Comparison of ENCODE assay signal across 8 cellular contexts in genomic region chr19:19488875-19489690, GRCh38. TPM values are rescaled to one million over a fixed set of nuclear protein-coding genes. Genes with fewer than 3 reads are reported as not detected.
DNase-seq lines count a peak whose midpoint lies in the region; ATAC-seq, FAIRE-seq and TF ChIP-seq lines count a peak whose summit lies in the region.

No MANE protein-coding gene starts in this region.

- peak overlapping the region; percentile 96 to 98 for H3K27ac Mint-ChIP-seq in natural killer cell treated with Interleukin-12 subunit alpha and Interleukin-12 subunit beta and Interleukin-15 and Interleukin-18, amount 100 ng/mL, for 72 hours

- H3K27me3 Mint-ChIP-seq in natural killer cell treated with Interleukin-12 subunit alpha and Interleukin-12 subunit beta and Interleukin-15 and Interleukin-18, amount 100 ng/mL, for 72 hours, result no peaks in the 10 kb centered on the region

- no peak for FAIRE-seq in A549 (lab: Jason Lieb, UNC)

- peaks cover 37 to 38% of the 10 kb centered on the region in 2 donors for H3K4me1 Mint-ChIP-seq in natural killer cell treated with Interleukin-12 subunit alpha and Interleukin-12 subunit beta and Interleukin-15 and Interleukin-18, amount 100 ng/mL, for 72 hours (ENCODE audit: low read depth in 2 of 2)

- H3K4me3 Mint-ChIP-seq in natural killer cell treated with Interleukin-12 subunit alpha and Interleukin-12 subunit beta and Interleukin-15 and Interleukin-18, amount 100 ng/mL, for 72 hours, result peak overlapping the region; percentile 80

- POLR2A ChIA-PET in A549 (lab: Yijun Ruan, JAX), result interaction anchor here (1.8 kb wide), 1 partner anchor 104 kb away, joined by 8 read pairs; no protein-coding TSS in a partner anchor

- H3K9me3 ChIP-seq in A549, result no peaks in the 10 kb centered on the region
- no peaks in the 10 kb centered on the region for H3K9me3 ChIP-seq in fibroblast of lung (ENCODE audit: control insufficient read depth, insufficient read depth, low read depth, low read length)

- no peak for TF ChIP-seq CTCF in A549 (IDR thresholded peaks at IDR 0.05)
- no peak for TF ChIP-seq CTCF in fibroblast of lung (conservative IDR thresholded peaks at IDR 0.05 in 1 of 2, IDR thresholded peaks at IDR 0.05 in 1 of 2; ENCODE audit: low read depth in 1 of 2, low read length in 2 of 2)

- H3K79me2 ChIP-seq in fibroblast of lung (ENCODE audit: control insufficient read depth, insufficient read depth, low read length), result peaks cover 51% of the 10 kb centered on the region

- H3K9ac ChIP-seq in fibroblast of lung (ENCODE audit: insufficient read depth, low read length), result peak overlapping the region; percentile 51

- ATAC-seq in A549, result peak; percentile 35 to 44; a peak in 5 of 6 replicates
- peak; percentile 53 for ATAC-seq in GM18861 (IDR thresholded peaks at IDR 0.05; ENCODE audit: unreplicated experiment)
- ATAC-seq in HG03432 (IDR thresholded peaks at IDR 0.05; ENCODE audit: unreplicated experiment), result peak; percentile 62
- peak; percentile 89 to 95 for ATAC-seq in natural killer cell treated with Interleukin-12 subunit alpha and Interleukin-12 subunit beta and Interleukin-15 and Interleukin-18, amount 100 ng/mL, for 72 hours

- H3K4me2 ChIP-seq in A549 (peak overlapping the region; percentile 32; the same call in 2 of the 3 replicates), fibroblast of lung (ENCODE audit: extremely low read depth, insufficient read depth, low read length) (peak overlapping the region; percentile 68)

- TF ChIP-seq POLR2A in A549 (IDR thresholded peaks at IDR 0.05; ENCODE audit: low read length), result no peak

- 71% methylated on average over 14 of the region's 14 CpGs for WGBS in A549 (ENCODE audit: missing lambda C conversion rate)

- H3K27me3 ChIP-seq in fibroblast of lung (ENCODE audit: control insufficient read depth, insufficient read depth, low read length), result no peaks in the 10 kb centered on the region

- no peak for TF ChIP-seq RAD21 in A549 (conservative IDR thresholded peaks at IDR 0.05 in 1 of 2, IDR thresholded peaks at IDR 0.05 in 1 of 2)

- H3K9me3 Mint-ChIP-seq in natural killer cell treated with Interleukin-12 subunit alpha and Interleukin-12 subunit beta and Interleukin-15 and Interleukin-18, amount 100 ng/mL, for 72 hours, result no peaks in the 10 kb centered on the region

- peak overlapping the region; percentile 30 to 72; a peak in 4 of 6 replicates for H3K27ac ChIP-seq in A549
- peak overlapping the region; percentile 87 for H3K27ac ChIP-seq in fibroblast of lung (ENCODE audit: insufficient read depth, low read length)

- H3K4me1 ChIP-seq in A549 (peaks cover 20% of the 10 kb centered on the region; the same call in 2 of the 3 replicates), fibroblast of lung (ENCODE audit: control insufficient read depth, extremely low read depth, insufficient read depth, low read length) (peaks cover 34% of the 10 kb centered on the region)

- H3K36me3 ChIP-seq in fibroblast of lung (ENCODE audit: control insufficient read depth, insufficient read depth, low read length), result peaks cover 10% of the 10 kb centered on the region

- peak; percentile 38 to 69 for DNase-seq in A549 (ENCODE audit: low read depth in 1 of 2, low spot score in 1 of 2)
- peak; percentile 90 for DNase-seq in RKO (ENCODE audit: low spot score)
- DNase-seq in activated T-helper 1 cell treated with anti-CD3 and anti-CD28 coated beads, Interleukin-2, amount 50 U/mL, for 16 hours (ENCODE audit: low read depth in 1 of 2, low spot score in 1 of 2), result peak; percentile 76 to 77
- DNase-seq in fibroblast of lung (ENCODE audit: low read depth in 2 of 2), result peak; percentile 92 to 96
- DNase-seq in natural killer cell treated with Interleukin-12 subunit alpha and Interleukin-12 subunit beta and Interleukin-15 and Interleukin-18, amount 100 ng/mL, for 72 hours (ENCODE audit: low spot score), result peak; percentile 89
- peak; percentile 85 to 96 (median 92) for DNase-seq in stimulated activated naive CD4-positive, alpha-beta T cell (lab: John Stamatoyannopoulos, UW)

- no peaks in the 10 kb centered on the region for H3K36me3 Mint-ChIP-seq in natural killer cell treated with Interleukin-12 subunit alpha and Interleukin-12 subunit beta and Interleukin-15 and Interleukin-18, amount 100 ng/mL, for 72 hours

- no peak overlapping the region for H2AFZ ChIP-seq in fibroblast of lung (ENCODE audit: low read length)

- no peak overlapping the region for H3K4me3 ChIP-seq in A549
- peak overlapping the region in 2 of 4 experiments; percentile 18 to 37 for H3K4me3 ChIP-seq in fibroblast of lung (replicated peaks in 1 of 4; ENCODE audit: control extremely low read depth in 1 of 4, insufficient read depth in 1 of 4, low read depth in 3 of 4, low read length in 4 of 4)

- CTCF ChIA-PET in A549 (lab: Yijun Ruan, JAX), result interaction anchor here (0.7 to 4.9 kb wide), 16 partner anchors 8 to 342 kb away, joined by 3 to 53 read pairs (median 6); no protein-coding TSS in a partner anchor

- no peak for TF ChIP-seq EP300 in A549 (IDR thresholded peaks at IDR 0.05)

- H4K20me1 ChIP-seq in fibroblast of lung (ENCODE audit: control insufficient read depth, extremely low read depth, insufficient read depth, low read length), result no peaks in the 10 kb centered on the region

TF ChIP-seq in A549, 52 proteins besides CTCF, POLR2A, EP300 and RAD21:
- TF ChIP-seq FOXS1 (CRISPR knock-in tag; IDR thresholded peaks at IDR 0.05) (no peak), ZSCAN20 (CRISPR knock-in tag; IDR thresholded peaks at IDR 0.05) (no peak), HOXB13 (CRISPR knock-in tag; IDR thresholded peaks at IDR 0.05; ENCODE audit: low read depth) (no peak), HOXB5 (CRISPR knock-in tag; IDR thresholded peaks at IDR 0.05) (no peak), FOSL2 (IDR thresholded peaks at IDR 0.05) (no peak), FOSL2 (CRISPR knock-in tag; IDR thresholded peaks at IDR 0.05) (peak; percentile 20; the same call in 1 of the 2 replicates)
- TF ChIP-seq, protein P1, sequence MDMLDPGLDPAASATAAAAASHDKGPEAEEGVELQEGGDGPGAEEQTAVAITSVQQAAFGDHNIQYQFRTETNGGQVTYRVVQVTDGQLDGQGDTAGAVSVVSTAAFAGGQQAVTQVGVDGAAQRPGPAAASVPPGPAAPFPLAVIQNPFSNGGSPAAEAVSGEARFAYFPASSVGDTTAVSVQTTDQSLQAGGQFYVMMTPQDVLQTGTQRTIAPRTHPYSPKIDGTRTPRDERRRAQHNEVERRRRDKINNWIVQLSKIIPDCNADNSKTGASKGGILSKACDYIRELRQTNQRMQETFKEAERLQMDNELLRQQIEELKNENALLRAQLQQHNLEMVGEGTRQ (IDR thresholded peaks at IDR 0.05), result peak; percentile 96

RNA-seq across cellular contexts. Expression of gene TSSK6, which starts 26.3 kb away (rescaled TPM):
- polyA plus RNA-seq in A549 (2011; rRNA removed), result 1.8 and 2.1 TPM in 2 replicates
- polyA plus RNA-seq in A549 (2012; cell fraction: cytosol; rRNA removed), result 2.2 and 3.2 TPM in 2 replicates
- 4.0 and 6.2 TPM in 2 replicates for polyA plus RNA-seq in A549 (2012; cell fraction: nucleus; rRNA removed)
- polyA plus RNA-seq in A549 (2017; fragmentation: RNase III; extraction: RNeasy Plus Mini Kit Qiagen cat#74134 plus additional on column Dnase treatment), result 0.89 to 1.4 TPM (median 1.1 TPM) in 3 replicates
- 0.45 and 1.5 TPM in 2 replicates for polyA minus RNA-seq in A549 (2011; rRNA and poly(A)+ RNA removed)
- 3.1 and 5.8 TPM in 2 replicates for total RNA-seq in fibroblast of lung
- polyA plus RNA-seq in fibroblast of lung, result 0.32 and 0.47 TPM in 2 replicates
- 0.92 and 0.96 TPM in 2 replicates for polyA plus RNA-seq in fibroblast of lung (2012)
- polyA minus RNA-seq in fibroblast of lung (ENCODE audit: low replicate concordance), result 0.27 TPM in 1 of 2 replicates, not detected in the other
- 1 to 10 TPM; 1.9 to 2.6 TPM for total RNA-seq in natural killer cell treated with Interleukin-12 subunit alpha and Interleukin-12 subunit beta and Interleukin-15 and Interleukin-18, amount 100 ng/mL, for 72 hours

RNA-seq across cellular contexts. Expression of gene NDUFA13, which starts 26.9 kb away (rescaled TPM):
- polyA plus RNA-seq in A549 (2011; rRNA removed), result 147 and 197 TPM in 2 replicates
- 533 and 707 TPM in 2 replicates for polyA plus RNA-seq in A549 (2012; cell fraction: cytosol; rRNA removed)
- polyA plus RNA-seq in A549 (2012; cell fraction: nucleus; rRNA removed), result 251 and 317 TPM in 2 replicates
- polyA plus RNA-seq in A549 (2017; fragmentation: RNase III; extraction: RNeasy Plus Mini Kit Qiagen cat#74134 plus additional on column Dnase treatment), result 246 to 271 TPM (median 253 TPM) in 3 replicates
- polyA minus RNA-seq in A549 (2011; rRNA and poly(A)+ RNA removed), result 53.8 and 55.4 TPM in 2 replicates
- total RNA-seq in fibroblast of lung, result 215 and 221 TPM in 2 replicates
- 306 and 472 TPM in 2 replicates for polyA plus RNA-seq in fibroblast of lung
- 534 and 556 TPM in 2 replicates for polyA plus RNA-seq in fibroblast of lung (2012)
- polyA minus RNA-seq in fibroblast of lung (ENCODE audit: low replicate concordance), result 197 and 217 TPM in 2 replicates
- 100 to 1,000 TPM; 261 to 310 TPM for total RNA-seq in natural killer cell treated with Interleukin-12 subunit alpha and Interleukin-12 subunit beta and Interleukin-15 and Interleukin-18, amount 100 ng/mL, for 72 hours

RNA-seq across cellular contexts. Expression of gene YJEFN3, which starts 39.6 kb away (rescaled TPM):
- polyA plus RNA-seq in A549 (2011; rRNA removed) (2.3 and 3.2 TPM in 2 replicates), A549 (2017; fragmentation: RNase III; extraction: RNeasy Plus Mini Kit Qiagen cat#74134 plus additional on column Dnase treatment) (7.2 to 8.4 TPM (median 7.5 TPM) in 3 replicates), fibroblast of lung (0.62 and 0.69 TPM in 2 replicates)
- 4.6 and 5.2 TPM in 2 replicates for polyA plus RNA-seq in A549 (2012; cell fraction: cytosol; rRNA removed)
- polyA plus RNA-seq in A549 (2012; cell fraction: nucleus; rRNA removed), result 75.3 and 89.7 TPM in 2 replicates
- 1.3 and 1.5 TPM in 2 replicates for polyA minus RNA-seq in A549 (2011; rRNA and poly(A)+ RNA removed)
- 0.50 and 0.51 TPM in 2 replicates for total RNA-seq in fibroblast of lung
- 0.96 and 1.1 TPM in 2 replicates for polyA plus RNA-seq in fibroblast of lung (2012)
- 0.56 and 0.59 TPM in 2 replicates for polyA minus RNA-seq in fibroblast of lung (ENCODE audit: low replicate concordance)
- total RNA-seq in natural killer cell treated with Interleukin-12 subunit alpha and Interleukin-12 subunit beta and Interleukin-15 and Interleukin-18, amount 100 ng/mL, for 72 hours, result 10 to 100 TPM in 1 of 2 donors, 1 to 10 TPM in 1; 10.0 to 14.9 TPM

RNA-seq across cellular contexts. Expression of gene CILP2, which starts 49.0 kb away (rescaled TPM):
- 0.15 and 0.17 TPM in 2 replicates for polyA plus RNA-seq in A549 (2011; rRNA removed)
- polyA plus RNA-seq in A549 (2012; cell fraction: cytosol; rRNA removed), result 0.15 and 0.22 TPM in 2 replicates
- 1.6 and 1.9 TPM in 2 replicates for polyA plus RNA-seq in A549 (2012; cell fraction: nucleus; rRNA removed)
- polyA plus RNA-seq in A549 (2017; fragmentation: RNase III; extraction: RNeasy Plus Mini Kit Qiagen cat#74134 plus additional on column Dnase treatment), result 0.15 to 0.17 TPM (median 0.17 TPM) in 3 replicates
- polyA minus RNA-seq in A549 (2011; rRNA and poly(A)+ RNA removed), result 0.05 TPM in 1 of 2 replicates, not detected in the other
- total RNA-seq in fibroblast of lung, result 0.51 and 0.66 TPM in 2 replicates
- 0.10 and 0.23 TPM in 2 replicates for polyA plus RNA-seq in fibroblast of lung
- 0.29 and 0.76 TPM in 2 replicates for polyA plus RNA-seq in fibroblast of lung (2012)
- 0.27 and 0.78 TPM in 2 replicates for polyA minus RNA-seq in fibroblast of lung (ENCODE audit: low replicate concordance)
- under 1 TPM; 0.21 to 0.42 TPM for total RNA-seq in natural killer cell treated with Interleukin-12 subunit alpha and Interleukin-12 subunit beta and Interleukin-15 and Interleukin-18, amount 100 ng/mL, for 72 hours

Comparison
In these comparisons a context has a peak if more than half of its experiments do, and no peak if none do; other contexts are left out.
1. ATAC-seq: peak in every context shown above with its lines; median percentile 92 in natural killer cell treated with Interleukin-12 subunit alpha and Interleukin-12 subunit beta and Interleukin-15 and Interleukin-18, amount 100 ng/mL, for 72 hours; 62 in HG03432; 53 in GM18861; 40 in A549.